In genomic region chr9:85522459-85523092, GRCh38 we compare ENCODE assay signal across 7 cellular contexts.
DNase-seq lines count a peak whose midpoint lies in the region; ATAC-seq, FAIRE-seq and TF ChIP-seq lines count a peak whose summit lies in the region.

No MANE protein-coding gene starts in this region.

- H3K4me3 ChIP-seq in brain microvascular endothelial cell (ENCODE audit: low read depth, low read length) = peak overlapping the region; percentile 59

- no peaks in the 10 kb centered on the region for H3K27me3 ChIP-seq in brain microvascular endothelial cell (replicated peaks)

- no peaks in the 10 kb centered on the region for H3K36me3 ChIP-seq in brain microvascular endothelial cell (replicated peaks)

- no peak overlapping the region for H3K27ac ChIP-seq in brain microvascular endothelial cell

- FAIRE-seq in GM19239 (lab: Jason Lieb, UNC) = peak; percentile 35

- in situ Hi-C loops in brain microvascular endothelial cell (cut with HindIII; ENCODE audit: low pct_ligation_motif_present, low sequenced_read_pairs) = no loop called here

- TF ChIP-seq CTCF in brain microvascular endothelial cell (IDR thresholded peaks at IDR 0.05; ENCODE audit: low read depth, low read length, missing control alignments) = no peak

- no peak for ATAC-seq in GM18909 (IDR thresholded peaks at IDR 0.05; ENCODE audit: poor library complexity, unreplicated experiment)

- DNase-seq in GM19239 (ENCODE audit: insufficient read length, low spot score) = no peak
- peak; percentile 3 for DNase-seq in NCI-H2171 (lab: John Stamatoyannopoulos, UW)
- DNase-seq in brain microvascular endothelial cell = peak; percentile 43
- DNase-seq in iPS-NIHi7 (ENCODE audit: extremely low spot score) = peak; percentile 84
- peak; percentile 54 for DNase-seq in stimulated activated CD4-positive, alpha-beta T cell treated with anti-CD3 and anti-CD28 coated beads, Interleukin-15, amount 100 ng/mL, for 24 hours
- no peak for DNase-seq in NK-92 (lab: John Stamatoyannopoulos, UW; ENCODE audit: unreplicated experiment)

Comparison
In these comparisons a context has a peak if more than half of its experiments do, and no peak if none do; other contexts are left out.
1. DNase-seq: peak in NCI-H2171 (single experiment), brain microvascular endothelial cell (single experiment), iPS-NIHi7 (single experiment) and stimulated activated CD4-positive, alpha-beta T cell treated with anti-CD3 and anti-CD28 coated beads, Interleukin-15, amount 100 ng/mL, for 24 hours (single experiment); none in GM19239 (single experiment) and NK-92 (single experiment).